Comparison of ENCODE assay signal across 9 cellular contexts in the genomic region with DNA sequence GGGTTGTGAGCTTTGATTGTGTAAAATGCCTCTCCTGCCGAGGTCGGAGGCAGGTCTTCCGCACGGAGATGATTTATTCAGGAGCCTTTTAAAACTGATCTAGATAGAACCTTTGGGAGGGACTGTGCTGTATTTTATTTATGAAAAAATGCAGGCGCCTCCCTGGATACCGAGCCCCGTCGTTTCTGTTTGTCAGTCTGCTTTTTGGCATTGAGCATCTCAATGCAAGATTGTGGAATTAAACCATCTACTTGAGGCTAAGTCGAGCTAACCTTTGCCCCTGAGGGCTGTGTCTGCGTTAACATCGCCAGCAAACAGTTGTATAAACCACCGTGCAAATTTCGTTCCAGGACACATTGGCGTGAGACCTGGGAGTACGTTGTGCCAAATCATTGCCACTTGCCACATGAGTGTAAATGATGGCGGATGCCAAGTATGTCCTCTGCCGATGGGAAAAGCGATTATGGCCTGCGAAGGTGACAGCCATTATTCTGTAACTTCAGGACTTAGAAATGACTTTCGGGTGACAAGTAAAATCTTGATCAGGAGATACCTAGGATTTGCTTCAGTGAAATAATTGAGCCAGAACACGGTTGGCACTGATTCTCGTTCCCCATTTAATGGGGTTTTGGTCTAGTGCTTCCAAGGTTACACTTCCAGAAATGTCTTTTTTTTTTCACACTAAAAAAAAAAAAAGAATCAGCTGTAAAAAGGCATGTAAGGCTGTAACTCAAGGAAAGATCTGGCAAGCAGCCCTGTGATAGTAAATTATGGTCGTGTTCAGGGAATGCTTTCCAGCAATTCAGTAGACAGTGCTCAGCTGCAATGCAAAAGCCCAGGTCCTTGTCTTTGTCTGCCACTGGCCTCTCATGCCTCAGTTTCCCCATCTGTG. TPM values are rescaled to one million over a fixed set of nuclear protein-coding genes. Genes with fewer than 3 reads are reported as not detected.
DNase-seq lines count a peak whose midpoint lies in the region; ATAC-seq, FAIRE-seq and TF ChIP-seq lines count a peak whose summit lies in the region.
"Had no signal": no experiment of that assay in that cellular context is flagged by ENCODE, and none has a peak within 500 bp of the region (broad histone marks: within the 10 kb centered on the region; RNA-seq: fewer than 3 reads in every experiment).

No MANE protein-coding gene starts in this region.

- peaks cover 7% of the 10 kb centered on the region for H3K4me1 Mint-ChIP-seq in activated naive CD8-positive, alpha-beta T cell treated with anti-CD3 and anti-CD28 coated beads, Interleukin-2, amount 10 ng/mL, durations not matched to agents 7 days and 5 days

- no peaks in the 10 kb centered on the region for H3K9me3 Mint-ChIP-seq in activated naive CD8-positive, alpha-beta T cell treated with anti-CD3 and anti-CD28 coated beads, Interleukin-2, amount 10 ng/mL, durations not matched to agents 7 days and 5 days

- dilution Hi-C loops in keratinocyte (cut with MboI; ENCODE audit: extremely low pct_ligation_motif_present, low sequenced_read_pairs): no loop called here

- peaks cover 18 to 23% of the 10 kb centered on the region in 2 experiments for H3K36me3 ChIP-seq in keratinocyte (ENCODE audit: control insufficient read depth in 2 of 2, extremely low read depth in 1 of 2, insufficient read depth in 2 of 2, low read length in 2 of 2)
- peaks cover 15% of the 10 kb centered on the region for H3K36me3 ChIP-seq in suprapubic skin

- H3K4me1 ChIP-seq in keratinocyte (ENCODE audit: control insufficient read depth, extremely low read depth, insufficient read depth, low read length) (peaks cover 17% of the 10 kb centered on the region), suprapubic skin (peaks cover 37% of the 10 kb centered on the region)

- H3K9ac ChIP-seq in keratinocyte (ENCODE audit: control insufficient read depth, extremely low read depth, insufficient read depth, low read length): peak overlapping the region; percentile 68

- H3K27me3 ChIP-seq in keratinocyte (ENCODE audit: control insufficient read depth, extremely low read depth, insufficient read depth, low read length): no peaks in the 10 kb centered on the region
- H3K27me3 ChIP-seq in suprapubic skin: no peaks in the 10 kb centered on the region

- no peak overlapping the region for H3K27ac ChIP-seq in keratinocyte (ENCODE audit: control insufficient read depth, insufficient read depth, low read length)
- peak overlapping the region; percentile 72 for H3K27ac ChIP-seq in suprapubic skin

- POLR2A ChIA-PET in activated naive CD8-positive, alpha-beta T cell treated with anti-CD3 and anti-CD28 coated beads, Interleukin-2, amount 10 ng/mL, durations not matched to agents 7 days and 5 days (lab: Charles Lee): interaction anchor here (0.6 kb wide), 1 partner anchor 37 kb away, joined by 8 read pairs; no protein-coding TSS in a partner anchor

- peaks cover 3% of the 10 kb centered on the region for H3K9me1 ChIP-seq in keratinocyte (ENCODE audit: control insufficient read depth, extremely low read depth, insufficient read depth, low read length)

- H3K9me3 ChIP-seq in keratinocyte (ENCODE audit: control insufficient read depth, low read depth, low read length) (no peaks in the 10 kb centered on the region), suprapubic skin (no peaks in the 10 kb centered on the region)

- WGBS in suprapubic skin: 22% methylated on average over 23 of the region's 23 CpGs

- peak overlapping the region; percentile 72 for H3K27ac Mint-ChIP-seq in activated naive CD8-positive, alpha-beta T cell treated with anti-CD3 and anti-CD28 coated beads, Interleukin-2, amount 10 ng/mL, durations not matched to agents 7 days and 5 days

- H3K4me3 ChIP-seq in keratinocyte (ENCODE audit: control insufficient read depth in 2 of 3, extremely low read depth in 1 of 3, insufficient read depth in 2 of 3, low read depth in 1 of 3, low read length in 3 of 3): peak overlapping the region; percentile 48 to 87 (median 78)
- peak overlapping the region; percentile 94 for H3K4me3 ChIP-seq in suprapubic skin

- H3K36me3 Mint-ChIP-seq in activated naive CD8-positive, alpha-beta T cell treated with anti-CD3 and anti-CD28 coated beads, Interleukin-2, amount 10 ng/mL, durations not matched to agents 7 days and 5 days: peaks cover 6% of the 10 kb centered on the region

- H3K4me2 ChIP-seq in keratinocyte (ENCODE audit: control insufficient read depth, extremely low read depth, insufficient read depth, low read depth, low read length): peak overlapping the region; percentile 79

- no peak for TF ChIP-seq POLR2A in suprapubic skin (IDR thresholded peaks at IDR 0.05)

- no peaks in the 10 kb centered on the region for H3K27me3 Mint-ChIP-seq in activated naive CD8-positive, alpha-beta T cell treated with anti-CD3 and anti-CD28 coated beads, Interleukin-2, amount 10 ng/mL, durations not matched to agents 7 days and 5 days

- peak; percentile 67 for FAIRE-seq in keratinocyte (lab: Jason Lieb, UNC)
- FAIRE-seq: A204.1 had no signal

- TF ChIP-seq CTCF in keratinocyte (optimal IDR thresholded peaks at IDR 0.05 in 1 of 3, IDR thresholded peaks at IDR 0.05 in 1 of 3, conservative IDR thresholded peaks at IDR 0.05 in 1 of 3; ENCODE audit: extremely low read depth in 1 of 3, insufficient read depth in 2 of 3, low read length in 3 of 3): no peak
- no peak for TF ChIP-seq CTCF in suprapubic skin (IDR thresholded peaks at IDR 0.05)

- peaks cover 5% of the 10 kb centered on the region for H3K79me2 ChIP-seq in keratinocyte (ENCODE audit: control insufficient read depth, insufficient read depth, low read length)

- H3K4me3 Mint-ChIP-seq in activated naive CD8-positive, alpha-beta T cell treated with anti-CD3 and anti-CD28 coated beads, Interleukin-2, amount 10 ng/mL, durations not matched to agents 7 days and 5 days: peak overlapping the region; percentile 93

- H4K20me1 ChIP-seq in keratinocyte (ENCODE audit: control insufficient read depth, extremely low read depth, insufficient read depth, low read length): no peaks in the 10 kb centered on the region

- ATAC-seq in activated naive CD8-positive, alpha-beta T cell treated with anti-CD3 and anti-CD28 coated beads, Interleukin-2, amount 10 ng/mL, durations not matched to agents 7 days and 5 days (ENCODE audit: low read depth): no peak
- ATAC-seq in HG03196 (IDR thresholded peaks at IDR 0.05; ENCODE audit: unreplicated experiment): no peak

- peak; percentile 35 for DNase-seq in NCI-H1092 treated with DMSO at 0.1 percent for 48 hours (lab: John Stamatoyannopoulos, UW)
- DNase-seq in NCI-H1092 (lab: John Stamatoyannopoulos, UW): no peak
- DNase-seq in activated naive CD8-positive, alpha-beta T cell treated with anti-CD3 and anti-CD28 coated beads, Interleukin-2, amount 10 ng/mL, durations not matched to agents 7 days and 5 days: no peak
- DNase-seq in keratinocyte (ENCODE audit: low read depth, low spot score): no peak
- DNase-seq in suprapubic skin (ENCODE audit: low spot score in 2 of 2): no peak
- no peak for DNase-seq in SKM-1 (lab: John Stamatoyannopoulos, UW; ENCODE audit: unreplicated experiment)
- DNase-seq in NCI-H187 treated with DMSO at 0.1 percent for 48 hours (lab: John Stamatoyannopoulos, UW): no peak

- no peak overlapping the region for H2AFZ ChIP-seq in keratinocyte (ENCODE audit: control insufficient read depth, low read length)

- no peak for TF ChIP-seq EP300 in suprapubic skin (IDR thresholded peaks at IDR 0.05)

RNA-seq across cellular contexts. Expression of a gene that starts 27.5 kb away (rescaled TPM):
- 100 to 1,000 TPM; 103 to 106 TPM for total RNA-seq in activated naive CD8-positive, alpha-beta T cell treated with anti-CD3 and anti-CD28 coated beads, Interleukin-2, amount 10 ng/mL, durations not matched to agents 7 days and 5 days
- polyA plus RNA-seq in keratinocyte: 23.2 to 52.1 TPM (median 41.3 TPM) in 3 replicates
- polyA plus RNA-seq in keratinocyte (2011; ENCODE audit: low read depth): 11.3 TPM
- 24.0 and 90.4 TPM in 2 replicates for polyA plus RNA-seq in keratinocyte (2011; cell fraction: cytosol; rRNA removed)
- polyA plus RNA-seq in keratinocyte (2011; cell fraction: nucleus; rRNA removed): 28.1 and 45.9 TPM in 2 replicates
- 53.3 and 67.2 TPM in 2 replicates for polyA plus RNA-seq in keratinocyte (2012; ENCODE audit: low replicate concordance)
- polyA minus RNA-seq in keratinocyte: 23.6 to 24.5 TPM (median 24.1 TPM) in 3 replicates
- 179 TPM for polyA minus RNA-seq in keratinocyte (2011; cell fraction: cytosol; rRNA and poly(A)+ RNA removed)
- polyA minus RNA-seq in keratinocyte (2011; cell fraction: nucleus; rRNA and poly(A)+ RNA removed): 21.3 and 24.1 TPM in 2 replicates
- 100 to 1,000 TPM in 2 of 4 donors, 10 to 100 TPM in 2; 66.8 to 154 (median 97.5) TPM for total RNA-seq in suprapubic skin

RNA-seq across cellular contexts. Expression of a gene that starts 45.1 kb away (rescaled TPM):
- 10 to 100 TPM; 17.9 to 18.9 TPM for total RNA-seq in activated naive CD8-positive, alpha-beta T cell treated with anti-CD3 and anti-CD28 coated beads, Interleukin-2, amount 10 ng/mL, durations not matched to agents 7 days and 5 days
- 5.7 to 15.6 TPM (median 7.6 TPM) in 3 replicates for polyA plus RNA-seq in keratinocyte
- polyA plus RNA-seq in keratinocyte (2011; ENCODE audit: low read depth): 2.3 TPM
- 5.4 and 11.0 TPM in 2 replicates for polyA plus RNA-seq in keratinocyte (2011; cell fraction: cytosol; rRNA removed)
- polyA plus RNA-seq in keratinocyte (2011; cell fraction: nucleus; rRNA removed): 2.8 and 4.4 TPM in 2 replicates
- 7.6 and 8.1 TPM in 2 replicates for polyA plus RNA-seq in keratinocyte (2012; ENCODE audit: low replicate concordance)
- 3.4 to 8.3 TPM (median 7.1 TPM) in 3 replicates for polyA minus RNA-seq in keratinocyte
- 12.1 TPM for polyA minus RNA-seq in keratinocyte (2011; cell fraction: cytosol; rRNA and poly(A)+ RNA removed)
- 1.3 and 1.5 TPM in 2 replicates for polyA minus RNA-seq in keratinocyte (2011; cell fraction: nucleus; rRNA and poly(A)+ RNA removed)
- 10 to 100 TPM; 27.8 to 40.3 (median 34.0) TPM for total RNA-seq in suprapubic skin

RNA-seq across cellular contexts. Expression of a gene that starts 51.2 kb away (rescaled TPM):
- 100 to 1,000 TPM; 214 to 217 TPM for total RNA-seq in activated naive CD8-positive, alpha-beta T cell treated with anti-CD3 and anti-CD28 coated beads, Interleukin-2, amount 10 ng/mL, durations not matched to agents 7 days and 5 days
- polyA plus RNA-seq in keratinocyte: 56.4 to 99.2 TPM (median 71.6 TPM) in 3 replicates
- 75.7 TPM for polyA plus RNA-seq in keratinocyte (2011; ENCODE audit: low read depth)
- polyA plus RNA-seq in keratinocyte (2011; cell fraction: cytosol; rRNA removed): 33.6 and 50.2 TPM in 2 replicates
- polyA plus RNA-seq in keratinocyte (2011; cell fraction: nucleus; rRNA removed): 72.0 and 80.3 TPM in 2 replicates
- polyA plus RNA-seq in keratinocyte (2012; ENCODE audit: low replicate concordance): 35.2 and 91.1 TPM in 2 replicates
- 24.9 to 70.2 TPM (median 27.3 TPM) in 3 replicates for polyA minus RNA-seq in keratinocyte
- polyA minus RNA-seq in keratinocyte (2011; cell fraction: cytosol; rRNA and poly(A)+ RNA removed): 40.5 TPM
- polyA minus RNA-seq in keratinocyte (2011; cell fraction: nucleus; rRNA and poly(A)+ RNA removed): 20.7 and 38.5 TPM in 2 replicates
- total RNA-seq in suprapubic skin: 10 to 100 TPM; 41.5 to 75.4 (median 49.2) TPM
